Comparison of ENCODE assay signal across 8 cellular contexts in genomic region chr5:81971694-81972495, GRCh38. TPM values are rescaled to one million over a fixed set of nuclear protein-coding genes. Genes with fewer than 3 reads are reported as not detected.
DNase-seq lines count a peak whose midpoint lies in the region; ATAC-seq lines count a peak whose summit lies in the region.

Gene ATG10 (plus strand): TSS chr5:81972023. CDS start chr5:81987571, 15,548 bp downstream.

- peak within 1 kb of the TSS; percentile 88 for H4K8ac ChIP-seq in mesendoderm (ENCODE audit: low read depth, low read length)

- ATAC-seq in GM21360 (IDR thresholded peaks at IDR 0.05; ENCODE audit: unreplicated experiment): peak; percentile 96
- ATAC-seq in effector memory CD8-positive, alpha-beta T cell (replicated peaks): peak; percentile 87

- peak within 1 kb of the TSS; percentile 95 for H3K27ac ChIP-seq in mesendoderm (ENCODE audit: low read depth, low read length)

- no peak within 1 kb of the TSS for H2AK5ac ChIP-seq in mesendoderm (ENCODE audit: low read length)

- peak within 1 kb of the TSS; percentile 83 for H3K9ac ChIP-seq in mesendoderm (ENCODE audit: low read length)

- H3K4me2 ChIP-seq in mesendoderm (ENCODE audit: low read length): peak within 1 kb of the TSS; percentile 51

- no peaks in the 10 kb centered on the region for H3K36me3 ChIP-seq in mesendoderm (ENCODE audit: control insufficient read depth, insufficient read depth, low read length)

- WGBS in mesendoderm (ENCODE audit: extremely low coverage, insufficient coverage, low lambda C conversion rate): no CpG with 5 or more reads among the region's 79 CpGs

- peak within 1 kb of the TSS; percentile 76 for H3K4ac ChIP-seq in mesendoderm (ENCODE audit: low read depth, low read length)

- no peak within 1 kb of the TSS for H2BK120ac ChIP-seq in mesendoderm (ENCODE audit: low read depth, low read length)

- peak within 1 kb of the TSS; percentile 18 for H2BK5ac ChIP-seq in mesendoderm (ENCODE audit: low read length)

- H4K5ac ChIP-seq in mesendoderm (ENCODE audit: low read length): peak within 1 kb of the TSS; percentile 92

- H3K4me3 Mint-ChIP-seq in effector memory CD8-positive, alpha-beta T cell: peak within 1 kb of the TSS; percentile 94 to 95

- H2BK15ac ChIP-seq in mesendoderm (replicated peaks; ENCODE audit: low read depth): peak within 1 kb of the TSS; percentile 87

- H3K27ac Mint-ChIP-seq in effector memory CD8-positive, alpha-beta T cell: peak within 1 kb of the TSS; percentile 97 to 99

- H3K36me3 Mint-ChIP-seq in effector memory CD8-positive, alpha-beta T cell (ENCODE audit: insufficient read depth): peaks cover 7% of the 10 kb centered on the region

- H3K79me1 ChIP-seq in mesendoderm (ENCODE audit: low read length): no peaks in the 10 kb centered on the region

- no peaks in the 10 kb centered on the region for H3K79me2 ChIP-seq in mesendoderm (ENCODE audit: control insufficient read depth, insufficient read depth, low read length)

- H3K23ac ChIP-seq in mesendoderm (ENCODE audit: low read length): no peak within 1 kb of the TSS

- H3K18ac ChIP-seq in mesendoderm (ENCODE audit: low read length): peak within 1 kb of the TSS; percentile 82

- H3K9me3 Mint-ChIP-seq in effector memory CD8-positive, alpha-beta T cell: no peaks in the 10 kb centered on the region

- peak within 1 kb of the TSS; percentile 51 for H3K4me3 ChIP-seq in mesendoderm (ENCODE audit: low read length)

- H3K27me3 ChIP-seq in mesendoderm (ENCODE audit: insufficient read depth, low read length, poor library complexity): no peaks in the 10 kb centered on the region

- DNase-seq in COLO668 (lab: John Stamatoyannopoulos, UW; ENCODE audit: unreplicated experiment) (peak; percentile 92), HT-29 (ENCODE audit: low spot score) (peak; percentile 88), mesendoderm (peak; percentile 97)
- DNase-seq in NK-92 treated with Interleukin-12 subunit alpha and Interleukin-12 subunit beta, amount 100 ng/mL, for 24 hours (lab: John Stamatoyannopoulos, UW): peak; percentile 89
- peak; percentile 67 to 89 (median 70) for DNase-seq in activated CD8-positive, alpha-beta memory T cell treated with anti-CD3 and anti-CD28 coated beads for 48 hours (ENCODE audit: low read depth in 2 of 3, low spot score in 2 of 3)
- peak; percentile 79 to 86 (median 83) for DNase-seq in effector memory CD8-positive, alpha-beta T cell
- peak; percentile 90 for DNase-seq in stimulated activated CD8-positive, alpha-beta memory T cell treated with anti-CD3 and anti-CD28 coated beads, Interleukin-12 subunit alpha, Interleukin-12 subunit beta, amount 100 ng/mL, for 4 hours (ENCODE audit: low read depth)

- no peaks in the 10 kb centered on the region for H3K4me1 ChIP-seq in mesendoderm (ENCODE audit: control insufficient read depth, low read depth, low read length)

- peak within 1 kb of the TSS; percentile 91 for H3K56ac ChIP-seq in mesendoderm (ENCODE audit: low read length)

- H3K27me3 Mint-ChIP-seq in effector memory CD8-positive, alpha-beta T cell: no peaks in the 10 kb centered on the region

- H3K4me1 Mint-ChIP-seq in effector memory CD8-positive, alpha-beta T cell (ENCODE audit: low read depth in 2 of 2): peaks cover 5 to 12% of the 10 kb centered on the region in 2 donors

RNA-seq across cellular contexts. Expression of gene ATG10, which starts in this region (rescaled TPM):
- total RNA-seq in HT-29 (2014; rRNA removed; shearing (Covaris generic)): 1.6 and 4.4 TPM in 2 replicates
- polyA plus RNA-seq in mesendoderm (2013, experiment 1 of 2): 7.5 TPM
- 6.5 TPM for polyA plus RNA-seq in mesendoderm (2013, experiment 2 of 2)

Comparison
In these comparisons a context has a peak if more than half of its experiments do, and no peak if none do; other contexts are left out.
1. Peak in every context shown above with its lines: DNase-seq, ATAC-seq, H3K4me3 ChIP-seq and H3K27ac ChIP-seq.